In the genomic region with DNA sequence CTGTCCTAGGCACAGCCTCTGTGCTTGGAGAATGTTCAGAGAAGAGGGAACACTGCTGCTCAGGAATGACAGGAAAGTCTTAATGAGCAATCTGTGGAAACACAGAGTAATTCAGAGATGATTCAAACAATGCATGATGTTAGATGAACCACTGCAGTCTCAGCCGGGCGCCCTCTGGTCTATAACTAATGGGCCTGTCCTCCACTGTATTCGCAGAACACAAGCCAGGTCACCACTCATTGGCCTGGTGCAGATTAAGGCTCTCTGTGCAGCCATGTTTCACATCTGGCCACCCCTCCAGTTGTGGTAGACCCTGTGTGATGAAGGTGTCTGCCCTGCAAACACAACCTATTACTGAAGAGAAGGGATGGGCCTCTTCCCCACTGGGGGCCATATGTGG, we compare ENCODE assay signal across 1 cellular context.
TF ChIP-seq lines count a peak whose summit lies in the region.

No MANE protein-coding gene starts in this region.

TF ChIP-seq in IMR-90, 13 proteins besides CTCF, POLR2A, EP300 and RAD21:
- no peak for TF ChIP-seq RCOR1 (IDR thresholded peaks at IDR 0.05; ENCODE audit: insufficient replicate concordance, low read length)
- no peak for TF ChIP-seq MAFK (IDR thresholded peaks at IDR 0.05; ENCODE audit: low read depth, low read length)
- TF ChIP-seq MXI1 (IDR thresholded peaks at IDR 0.05; ENCODE audit: borderline replicate concordance, low read depth, low read length), result no peak
- TF ChIP-seq FOS (IDR thresholded peaks at IDR 0.05; ENCODE audit: low read depth, low read length), result no peak
- no peak for TF ChIP-seq CHD1 (IDR thresholded peaks at IDR 0.05; ENCODE audit: low read depth, low read length)
